ENCODE assay signal across 17 cellular contexts in the genomic region with DNA sequence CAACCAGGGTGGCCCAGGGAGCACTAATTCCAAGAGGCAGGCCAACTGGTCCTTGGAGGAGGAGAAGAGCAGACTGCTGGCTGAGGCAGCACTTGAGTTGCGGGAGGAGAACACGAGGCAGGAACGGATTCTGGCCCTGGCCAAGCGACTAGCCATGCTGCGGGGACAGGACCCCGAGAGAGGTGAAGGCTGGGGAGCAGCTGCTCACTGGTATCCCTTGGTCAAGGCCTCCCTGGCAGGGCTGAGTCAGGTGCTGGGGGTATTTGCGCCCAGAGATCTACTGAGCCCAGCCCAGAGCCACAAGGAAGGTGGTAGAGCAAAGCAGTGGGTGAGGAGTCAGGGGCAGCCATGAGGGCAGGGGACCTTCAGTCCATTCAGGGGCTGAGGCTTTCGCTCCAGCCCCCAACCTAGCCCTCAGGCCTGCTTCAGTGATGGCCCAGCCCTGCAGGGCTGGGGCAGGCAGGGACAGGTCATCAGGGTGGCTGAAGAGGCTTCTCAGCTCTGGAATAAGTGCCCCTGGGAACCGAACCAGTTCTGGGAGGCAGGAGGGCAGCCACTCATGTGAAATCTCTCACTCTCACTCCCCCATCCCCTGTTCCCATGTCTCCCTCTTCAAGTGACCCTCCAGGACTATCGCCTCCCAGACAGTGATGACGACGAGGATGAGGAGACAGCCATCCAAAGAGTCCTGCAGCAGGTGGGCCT. TPM values are rescaled to one million over a fixed set of nuclear protein-coding genes. Genes with fewer than 3 reads are reported as not detected.
DNase-seq lines count a peak whose midpoint lies in the region; ATAC-seq and TF ChIP-seq lines count a peak whose summit lies in the region.
"Had no signal": no experiment of that assay in that cellular context is flagged by ENCODE, and none has a peak within 500 bp of the region (broad histone marks: within the 10 kb centered on the region; RNA-seq: fewer than 3 reads in every experiment).

No MANE protein-coding gene starts in this region.

- DNase-seq in T-helper 2 cell treated with Interferon-gamma antibody and Interleukin-4, amounts not matched to agents 5 μg/mL and 100 μg/mL, for 36 hours (ENCODE audit: low spot score), result no peak
- DNase-seq in T-helper 2 cell (no peak), chondrocyte (ENCODE audit: low spot score) (peak; percentile 88), neural crest cell (ENCODE audit: low read depth, low spot score) (no peak), glutamatergic neuron (no peak)
- DNase-seq in stimulated activated naive B cell treated with anti-CD40 and anti-IgM and Interleukin-4, amounts not matched to agents 10 μg/mL and 1 μg/mL and 100 μg/mL, for 72 hours, result no peak
- DNase-seq: CD8-positive, alpha-beta T cell; COR-L47; DMS153; DMS79 treated with DMSO at 0.1 percent for 48 hours; EL; H7 had no signal

- H3K4me1 Mint-ChIP-seq in T-helper 2 cell treated with Interferon-gamma antibody and Interleukin-4, amounts not matched to agents 5 μg/mL and 100 μg/mL, for 36 hours (ENCODE audit: low read depth), result peaks cover 7% of the 10 kb centered on the region
- H3K4me1 Mint-ChIP-seq in chondrocyte (ENCODE audit: low read depth) (peaks cover 12% of the 10 kb centered on the region), neural crest cell (peaks cover 9% of the 10 kb centered on the region), glutamatergic neuron (ENCODE audit: low read depth, unreplicated experiment) (peaks cover 5% of the 10 kb centered on the region)
- H3K4me1 Mint-ChIP-seq in stimulated activated naive B cell treated with anti-CD40 and anti-IgM and Interleukin-4, amounts not matched to agents 10 μg/mL and 1 μg/mL and 100 μg/mL, for 72 hours, result peaks cover 7 to 15% of the 10 kb centered on the region in 2 donors

- H3K27ac Mint-ChIP-seq in T-helper 2 cell treated with Interferon-gamma antibody and Interleukin-4, amounts not matched to agents 5 μg/mL and 100 μg/mL, for 36 hours, result peak overlapping the region; percentile 8
- H3K27ac Mint-ChIP-seq in chondrocyte (ENCODE audit: unreplicated experiment), result no peak overlapping the region
- peak overlapping the region; percentile 71 for H3K27ac Mint-ChIP-seq in neural crest cell (ENCODE audit: unreplicated experiment)
- H3K27ac Mint-ChIP-seq in stimulated activated naive B cell treated with anti-CD40 and anti-IgM and Interleukin-4, amounts not matched to agents 10 μg/mL and 1 μg/mL and 100 μg/mL, for 72 hours, result peak overlapping the region; percentile 37
- H3K27ac Mint-ChIP-seq in glutamatergic neuron (ENCODE audit: unreplicated experiment), result no peak overlapping the region
- H3K27ac Mint-ChIP-seq: CD8-positive, alpha-beta T cell; GM23338 had no signal

- H3K36me3 Mint-ChIP-seq in T-helper 2 cell treated with Interferon-gamma antibody and Interleukin-4, amounts not matched to agents 5 μg/mL and 100 μg/mL, for 36 hours (ENCODE audit: low read depth), result peaks cover 16% of the 10 kb centered on the region
- H3K36me3 Mint-ChIP-seq in chondrocyte (ENCODE audit: low read depth) (peaks cover 13% of the 10 kb centered on the region), neural crest cell (ENCODE audit: low read depth) (no peaks in the 10 kb centered on the region), glutamatergic neuron (ENCODE audit: unreplicated experiment) (peaks cover 4% of the 10 kb centered on the region)
- peaks cover 34 to 46% of the 10 kb centered on the region in 2 donors for H3K36me3 Mint-ChIP-seq in stimulated activated naive B cell treated with anti-CD40 and anti-IgM and Interleukin-4, amounts not matched to agents 10 μg/mL and 1 μg/mL and 100 μg/mL, for 72 hours

- no peak overlapping the region for H3K4me3 Mint-ChIP-seq in T-helper 2 cell treated with Interferon-gamma antibody and Interleukin-4, amounts not matched to agents 5 μg/mL and 100 μg/mL, for 36 hours
- H3K4me3 Mint-ChIP-seq in chondrocyte (ENCODE audit: unreplicated experiment) (no peak overlapping the region), neural crest cell (no peak overlapping the region), glutamatergic neuron (ENCODE audit: unreplicated experiment) (no peak overlapping the region)
- no peak overlapping the region for H3K4me3 Mint-ChIP-seq in stimulated activated naive B cell treated with anti-CD40 and anti-IgM and Interleukin-4, amounts not matched to agents 10 μg/mL and 1 μg/mL and 100 μg/mL, for 72 hours
- H3K4me3 Mint-ChIP-seq: CD14-positive monocyte; CD8-positive, alpha-beta T cell; GM23338 had no signal

- no peaks in the 10 kb centered on the region for H3K27me3 Mint-ChIP-seq in T-helper 2 cell treated with Interferon-gamma antibody and Interleukin-4, amounts not matched to agents 5 μg/mL and 100 μg/mL, for 36 hours (ENCODE audit: low read depth)
- H3K27me3 Mint-ChIP-seq in chondrocyte (ENCODE audit: low read depth) (no peaks in the 10 kb centered on the region), neural crest cell (ENCODE audit: low read depth) (no peaks in the 10 kb centered on the region), glutamatergic neuron (ENCODE audit: unreplicated experiment) (no peaks in the 10 kb centered on the region)
- H3K27me3 Mint-ChIP-seq in stimulated activated naive B cell treated with anti-CD40 and anti-IgM and Interleukin-4, amounts not matched to agents 10 μg/mL and 1 μg/mL and 100 μg/mL, for 72 hours, result no peaks in the 10 kb centered on the region

- H3K9me3 Mint-ChIP-seq in T-helper 2 cell treated with Interferon-gamma antibody and Interleukin-4, amounts not matched to agents 5 μg/mL and 100 μg/mL, for 36 hours, result no peaks in the 10 kb centered on the region
- H3K9me3 Mint-ChIP-seq in chondrocyte (ENCODE audit: low read depth) (no peaks in the 10 kb centered on the region), neural crest cell (no peaks in the 10 kb centered on the region), glutamatergic neuron (ENCODE audit: unreplicated experiment) (peaks cover 4% of the 10 kb centered on the region)
- no peaks in the 10 kb centered on the region for H3K9me3 Mint-ChIP-seq in stimulated activated naive B cell treated with anti-CD40 and anti-IgM and Interleukin-4, amounts not matched to agents 10 μg/mL and 1 μg/mL and 100 μg/mL, for 72 hours
- H3K9me3 Mint-ChIP-seq: CD14-positive monocyte; CD8-positive, alpha-beta T cell; GM23338 had no signal

- TF ChIP-seq CTCF in chondrocyte (IDR thresholded peaks at IDR 0.05), result no peak
- no peak for TF ChIP-seq CTCF in neural crest cell (conservative IDR thresholded peaks at IDR 0.05)
- TF ChIP-seq CTCF in glutamatergic neuron (IDR thresholded peaks at IDR 0.05; ENCODE audit: partially characterized antibody, unreplicated experiment), result no peak

- ATAC-seq in stimulated activated naive B cell treated with anti-CD40 and anti-IgM and Interleukin-4, amounts not matched to agents 10 μg/mL and 1 μg/mL and 100 μg/mL, for 72 hours (replicated peaks), result no peak
- ATAC-seq in HG03025 (IDR thresholded peaks at IDR 0.05; ENCODE audit: low FRiP score, unreplicated experiment), result no peak
- no peak for ATAC-seq in activated CD4-positive, CD25-positive, alpha-beta regulatory T cell treated with anti-CD3 and anti-CD28 coated beads, Interleukin-2, amount 50 U/mL, for 24 hours
- ATAC-seq: CD8-positive, alpha-beta T cell; GM23338 had no signal

RNA-seq across cellular contexts. Expression of a gene that starts 5.6 kb away (rescaled TPM):
- total RNA-seq in chondrocyte (26.4 to 31.8 TPM (median 29.1 TPM) in 3 replicates), neural crest cell (39.3 and 44.5 TPM in 2 replicates), glutamatergic neuron (ENCODE audit: unreplicated experiment) (43.2 TPM)

RNA-seq across cellular contexts. Expression of a gene that starts 6.0 kb away (rescaled TPM):
- total RNA-seq in chondrocyte (15.5 to 22.5 TPM (median 15.8 TPM) in 3 replicates), neural crest cell (24.2 and 25.5 TPM in 2 replicates), glutamatergic neuron (ENCODE audit: unreplicated experiment) (11.8 TPM)

RNA-seq across cellular contexts. Expression of a gene that starts 15.6 kb away (rescaled TPM):
- total RNA-seq in chondrocyte (not detected in 3 replicates), neural crest cell (not detected in 2 replicates), glutamatergic neuron (ENCODE audit: unreplicated experiment) (not detected)
- total RNA-seq: A673; CD8-positive, alpha-beta T cell; GM23338; H7 had no signal

RNA-seq across cellular contexts. Expression of a gene that starts 31.0 kb away (rescaled TPM):
- total RNA-seq in chondrocyte, result 0.87 to 2.0 TPM (median 0.87 TPM) in 3 replicates
- 1.0 and 1.3 TPM in 2 replicates for total RNA-seq in neural crest cell
- 6.0 TPM for total RNA-seq in glutamatergic neuron (ENCODE audit: unreplicated experiment)

RNA-seq across cellular contexts. Expression of a gene that starts 43.1 kb away (rescaled TPM):
- total RNA-seq in chondrocyte (0.12 TPM in 1 of 3 replicates, not detected in the others), neural crest cell (0.44 and 0.61 TPM in 2 replicates), glutamatergic neuron (ENCODE audit: unreplicated experiment) (0.17 TPM)

Comparison
In these comparisons a context has a peak if more than half of its experiments do, and no peak if none do; other contexts are left out.
1. H3K27ac Mint-ChIP-seq: peak in T-helper 2 cell treated with Interferon-gamma antibody and Interleukin-4, amounts not matched to agents 5 μg/mL and 100 μg/mL, for 36 hours (single experiment), neural crest cell (single experiment) and stimulated activated naive B cell treated with anti-CD40 and anti-IgM and Interleukin-4, amounts not matched to agents 10 μg/mL and 1 μg/mL and 100 μg/mL, for 72 hours (single experiment); none in chondrocyte (single experiment) and glutamatergic neuron (single experiment).